ENCODE assay signal across 8 cellular contexts in genomic region chr6:21188505-21189223, GRCh38.
A peak's percentile ranks its signal among the peaks of the same experiment; 100 is the strongest.
DNase-seq lines count a peak whose midpoint lies in the region; ATAC-seq and TF ChIP-seq lines count a peak whose summit lies in the region.

No MANE protein-coding gene starts in this region.

- H3K27me3 ChIP-seq in prostate gland (replicated peaks; ENCODE audit: insufficient read depth) (no peaks in the 10 kb centered on the region), testis (no peaks in the 10 kb centered on the region)

- in situ Hi-C loops in KBM-7 (cut with MboI; ENCODE audit: low pct_unique_long_range_greater_than_20kb, low sequenced_read_pairs) (no loop called here), SK-MEL-5 (cut with HindIII; ENCODE audit: low pct_unique_long_range_greater_than_20kb, low sequenced_read_pairs) (no loop called here)

- H3K9me3 Mint-ChIP-seq in activated CD4-positive, alpha-beta T cell treated with anti-CD3 and anti-CD28 coated beads for 36 hours (ENCODE audit: low read depth) = peaks cover 3% of the 10 kb centered on the region
- peaks cover 4% of the 10 kb centered on the region for H3K9me3 Mint-ChIP-seq in type B pancreatic cell

- CTCF ChIA-PET in activated CD4-positive, alpha-beta T cell treated with anti-CD3 and anti-CD28 coated beads for 36 hours (lab: Charles Lee) = no interaction called here

- no peak overlapping the region for H3K4me3 Mint-ChIP-seq in activated CD4-positive, alpha-beta T cell treated with anti-CD3 and anti-CD28 coated beads for 36 hours
- no peak overlapping the region for H3K4me3 Mint-ChIP-seq in type B pancreatic cell

- 55% methylated on average over 9 of the region's 9 CpGs for WGBS in prostate gland
- WGBS in testis, 2 donors = 73 to 78% methylated on average over 9 of the region's 9 CpGs

- peaks cover 8% of the 10 kb centered on the region for H3K36me3 Mint-ChIP-seq in activated CD4-positive, alpha-beta T cell treated with anti-CD3 and anti-CD28 coated beads for 36 hours (ENCODE audit: low read depth)
- peaks cover 9% of the 10 kb centered on the region for H3K36me3 Mint-ChIP-seq in type B pancreatic cell

- no peak overlapping the region for H3K4me3 ChIP-seq in prostate gland
- H3K4me3 ChIP-seq in testis = no peak overlapping the region

- POLR2A ChIA-PET in activated CD4-positive, alpha-beta T cell treated with anti-CD3 and anti-CD28 coated beads for 36 hours (lab: Charles Lee) = no interaction called here

- H3K4me1 ChIP-seq in prostate gland (replicated peaks) (no peaks in the 10 kb centered on the region), testis (no peaks in the 10 kb centered on the region)

- peaks cover 30% of the 10 kb centered on the region for H3K4me1 Mint-ChIP-seq in activated CD4-positive, alpha-beta T cell treated with anti-CD3 and anti-CD28 coated beads for 36 hours
- H3K4me1 Mint-ChIP-seq in type B pancreatic cell (ENCODE audit: unreplicated experiment) = peaks cover 43% of the 10 kb centered on the region

- no peaks in the 10 kb centered on the region for H3K9me3 ChIP-seq in prostate gland
- H3K9me3 ChIP-seq in testis = no peaks in the 10 kb centered on the region

- no peak overlapping the region for H3K27ac ChIP-seq in prostate gland
- H3K27ac ChIP-seq in testis = no peak overlapping the region

- ATAC-seq in activated CD4-positive, alpha-beta T cell treated with anti-CD3 and anti-CD28 coated beads for 36 hours = no peak
- no peak for ATAC-seq in GM18867 (IDR thresholded peaks at IDR 0.05; ENCODE audit: unreplicated experiment)

- TF ChIP-seq CTCF in prostate gland (IDR thresholded peaks at IDR 0.05) (no peak), type B pancreatic cell (conservative IDR thresholded peaks at IDR 0.05) (no peak), testis (IDR thresholded peaks at IDR 0.05) (no peak)

- TF ChIP-seq POLR2A in prostate gland (IDR thresholded peaks at IDR 0.05) = no peak
- TF ChIP-seq POLR2A in testis (IDR thresholded peaks at IDR 0.05) = no peak

- H3K27ac Mint-ChIP-seq in activated CD4-positive, alpha-beta T cell treated with anti-CD3 and anti-CD28 coated beads for 36 hours = peak overlapping the region; percentile 29
- H3K27ac Mint-ChIP-seq in type B pancreatic cell = no peak overlapping the region

- intact Hi-C loops in activated CD4-positive, alpha-beta T cell treated with anti-CD3 and anti-CD28 coated beads for 36 hours (cut with DNase I, micrococcal nuclease) = no loop called here
- intact Hi-C loops in prostate gland (cut with DNase I) (no loop called here), testis (cut with DNase I; ENCODE audit: low total_unique reads) (no loop called here)

- no peaks in the 10 kb centered on the region for H3K27me3 Mint-ChIP-seq in activated CD4-positive, alpha-beta T cell treated with anti-CD3 and anti-CD28 coated beads for 36 hours
- H3K27me3 Mint-ChIP-seq in type B pancreatic cell = no peaks in the 10 kb centered on the region

- H3K36me3 ChIP-seq in prostate gland (no peaks in the 10 kb centered on the region), testis (ENCODE audit: low read depth, missing control alignments) (no peaks in the 10 kb centered on the region)

- DNase-seq in activated CD4-positive, alpha-beta T cell treated with anti-CD3 and anti-CD28 coated beads for 36 hours = no peak
- DNase-seq in activated CD4-positive, alpha-beta T cell treated with anti-CD3 and anti-CD28 coated beads for 48 hours = no peak
- DNase-seq in KBM-7 = peak; percentile 19
- peak; percentile 88 for DNase-seq in SK-MEL-5 (ENCODE audit: low read depth, low spot score)
- peak; percentile 44 for DNase-seq in prostate gland (ENCODE audit: low spot score)
- DNase-seq in type B pancreatic cell (ENCODE audit: extremely low spot score, unreplicated experiment) = no peak
- DNase-seq in testis = no peak

Comparison
In these comparisons a context has a peak if more than half of its experiments do, and no peak if none do; other contexts are left out.
1. DNase-seq: peak in KBM-7 (single experiment), SK-MEL-5 (single experiment) and prostate gland (single experiment); none in activated CD4-positive, alpha-beta T cell treated with anti-CD3 and anti-CD28 coated beads for 36 hours (single experiment), activated CD4-positive, alpha-beta T cell treated with anti-CD3 and anti-CD28 coated beads for 48 hours (single experiment), type B pancreatic cell (single experiment) and testis (single experiment).